34 cellular contexts compared by ENCODE assay signal in the genomic region with DNA sequence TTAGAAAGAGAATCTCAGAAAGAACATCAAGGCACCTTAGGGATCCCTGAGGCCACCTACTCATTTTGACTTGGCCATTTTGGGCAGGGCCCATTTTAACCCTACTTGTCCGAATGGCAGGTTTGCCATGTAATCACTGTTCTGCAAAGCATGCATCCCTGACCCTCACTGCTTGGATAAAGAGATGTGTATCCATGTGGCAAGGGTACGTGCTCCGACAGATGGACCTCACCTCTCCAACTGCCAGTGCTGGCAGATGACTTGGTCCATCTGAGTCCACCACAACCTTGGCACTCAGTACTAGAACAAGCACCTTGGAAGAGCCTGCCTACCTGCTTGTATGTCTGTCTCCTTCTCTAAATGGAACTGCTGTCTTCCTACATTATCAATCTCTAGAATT.
"Had no signal": no experiment of that assay in that cellular context is flagged by ENCODE, and none has a peak within 500 bp of the region (broad histone marks: within the 10 kb centered on the region; RNA-seq: fewer than 3 reads in every experiment).

No MANE protein-coding gene starts in this region.

- H3K4me1 Mint-ChIP-seq: activated CD4-positive, alpha-beta T cell treated with anti-CD3 and anti-CD28 coated beads, Interleukin-2, amount 10 ng/mL, durations not matched to agents 24 days and 14 days had no signal

- H3K4me3 Mint-ChIP-seq: activated CD4-positive, alpha-beta T cell treated with anti-CD3 and anti-CD28 coated beads, Interleukin-2, amount 10 ng/mL, durations not matched to agents 24 days and 14 days; activated CD8-positive, alpha-beta T cell treated with anti-CD3 and anti-CD28 coated beads for 36 hours; activated naive CD4-positive, alpha-beta T cell treated with anti-CD3 and anti-CD28 coated beads for 36 hours; activated T-cell treated with anti-CD3 and anti-CD28 coated beads, Interleukin-2, amount 50 U/mL, for 4 hours; activated T-helper 1 cell treated with anti-CD3 and anti-CD28 coated beads, Interleukin-12 subunit alpha, Interleukin-12 subunit beta, Interleukin-2, Interleukin-4 antibody, amounts not matched to agents 30 ng/mL and 10 ng/mL and 1 ng/mL, durations not matched to agents 14 hours and 24 hours and 36 hours; T-helper 1 cell treated with Interleukin-12 subunit alpha and Interleukin-12 subunit beta and Interleukin-4 antibody, amounts not matched to agents 30 μg/mL and 1 μg/mL, for 36 hours; T-helper 2 cell treated with Interferon-gamma antibody and Interleukin-4, amounts not matched to agents 5 μg/mL and 100 μg/mL, for 36 hours had no signal

- H3K27ac ChIP-seq: adrenal gland, body of pancreas, breast epithelium, Peyer's patch, SJSA1 had no signal

- H3K36me3 ChIP-seq: adrenal gland, breast epithelium, MG63, Peyer's patch, SJSA1 had no signal

- DNase-seq: activated CD4-positive, alpha-beta T cell treated with anti-CD3 and anti-CD28 coated beads, Interleukin-2, amount 10 ng/mL, durations not matched to agents 24 days and 14 days; activated CD4-positive, alpha-beta T cell treated with anti-CD3 and anti-CD28 coated beads, Interleukin-2, amount 50 U/mL, for 4 hours; activated CD8-positive, alpha-beta T cell treated with anti-CD3 and anti-CD28 coated beads for 36 hours; activated gamma-delta T cell treated with Interleukin-2 at 50 U/mL for 16 hours; activated naive CD4-positive, alpha-beta T cell treated with anti-CD3 and anti-CD28 coated beads for 36 hours; activated T-cell treated with anti-CD3 and anti-CD28 coated beads for 4 hours; activated T-cell treated with anti-CD3 and anti-CD28 coated beads, Interleukin-2, amount 50 U/mL, for 4 hours; adrenal gland; body of pancreas; Karpas-422; KBM-7; MG63; NCI-H1048; NCI-H1105 treated with DMSO at 0.1 percent for 48 hours; NCI-H1436; NCI-H1694; NCI-H1930; NCI-H2081 treated with DMSO at 0.1 percent for 48 hours; NCI-H345; NCI-H510A; NCI-H526; NCI-H748 treated with DMSO at 0.1 percent for 48 hours; NK-92 treated with Interleukin-12 subunit alpha and Interleukin-12 subunit beta, amount 100 ng/mL, for 24 hours; PC-3; Peyer's patch; RPMI8226; SHP77 treated with DMSO at 0.1 percent for 48 hours; SK-N-SH had no signal

- H3K4me2 ChIP-seq: SK-N-SH had no signal

- H3K36me3 Mint-ChIP-seq: activated naive CD4-positive, alpha-beta T cell treated with anti-CD3 and anti-CD28 coated beads, Interleukin-2, amount 50 U/mL, for 72 hours had no signal

- H3K9me3 Mint-ChIP-seq: activated CD4-positive, alpha-beta T cell treated with anti-CD3 and anti-CD28 coated beads, Interleukin-2, amount 10 ng/mL, durations not matched to agents 24 days and 14 days; activated CD8-positive, alpha-beta T cell treated with anti-CD3 and anti-CD28 coated beads for 36 hours; activated naive CD4-positive, alpha-beta T cell treated with anti-CD3 and anti-CD28 coated beads for 36 hours; activated naive CD4-positive, alpha-beta T cell treated with anti-CD3 and anti-CD28 coated beads, Interleukin-2, amount 50 U/mL, for 72 hours; activated T-cell treated with anti-CD3 and anti-CD28 coated beads, Interleukin-2, amount 50 U/mL, for 4 hours; activated T-helper 1 cell treated with anti-CD3 and anti-CD28 coated beads, Interleukin-12 subunit alpha, Interleukin-12 subunit beta, Interleukin-2, Interleukin-4 antibody, amounts not matched to agents 30 ng/mL and 10 ng/mL and 1 ng/mL, durations not matched to agents 14 hours and 24 hours and 36 hours; T-helper 1 cell treated with Interleukin-12 subunit alpha and Interleukin-12 subunit beta and Interleukin-4 antibody, amounts not matched to agents 30 μg/mL and 1 μg/mL, for 36 hours; T-helper 2 cell treated with Interferon-gamma antibody and Interleukin-4, amounts not matched to agents 5 μg/mL and 100 μg/mL, for 36 hours had no signal

- H3K4me3 ChIP-seq: adrenal gland, body of pancreas, breast epithelium, MG63, Peyer's patch, SJSA1 had no signal

- H3K27me3 ChIP-seq: adrenal gland, body of pancreas, MG63, Peyer's patch, SJSA1 had no signal

- H3K9ac ChIP-seq: SK-N-SH had no signal

- H3K27me3 Mint-ChIP-seq: activated CD8-positive, alpha-beta T cell treated with anti-CD3 and anti-CD28 coated beads for 36 hours had no signal

- H3K9me3 ChIP-seq: adrenal gland, body of pancreas, breast epithelium, MG63, Peyer's patch, SJSA1, SK-N-SH had no signal

- H3K27ac Mint-ChIP-seq: activated CD4-positive, alpha-beta T cell treated with anti-CD3 and anti-CD28 coated beads, Interleukin-2, amount 10 ng/mL, durations not matched to agents 24 days and 14 days; activated CD8-positive, alpha-beta T cell treated with anti-CD3 and anti-CD28 coated beads for 36 hours; activated naive CD4-positive, alpha-beta T cell treated with anti-CD3 and anti-CD28 coated beads for 36 hours; activated naive CD4-positive, alpha-beta T cell treated with anti-CD3 and anti-CD28 coated beads, Interleukin-2, amount 50 U/mL, for 72 hours; activated T-helper 1 cell treated with anti-CD3 and anti-CD28 coated beads, Interleukin-12 subunit alpha, Interleukin-12 subunit beta, Interleukin-2, Interleukin-4 antibody, amounts not matched to agents 30 ng/mL and 10 ng/mL and 1 ng/mL, durations not matched to agents 14 hours and 24 hours and 36 hours; T-helper 1 cell treated with Interleukin-12 subunit alpha and Interleukin-12 subunit beta and Interleukin-4 antibody, amounts not matched to agents 30 μg/mL and 1 μg/mL, for 36 hours; T-helper 2 cell treated with Interferon-gamma antibody and Interleukin-4, amounts not matched to agents 5 μg/mL and 100 μg/mL, for 36 hours had no signal

- H3K4me1 ChIP-seq: adrenal gland, body of pancreas, breast epithelium, Peyer's patch, SJSA1 had no signal
